ENCODE assay signal across 1 cellular context in the genomic region with DNA sequence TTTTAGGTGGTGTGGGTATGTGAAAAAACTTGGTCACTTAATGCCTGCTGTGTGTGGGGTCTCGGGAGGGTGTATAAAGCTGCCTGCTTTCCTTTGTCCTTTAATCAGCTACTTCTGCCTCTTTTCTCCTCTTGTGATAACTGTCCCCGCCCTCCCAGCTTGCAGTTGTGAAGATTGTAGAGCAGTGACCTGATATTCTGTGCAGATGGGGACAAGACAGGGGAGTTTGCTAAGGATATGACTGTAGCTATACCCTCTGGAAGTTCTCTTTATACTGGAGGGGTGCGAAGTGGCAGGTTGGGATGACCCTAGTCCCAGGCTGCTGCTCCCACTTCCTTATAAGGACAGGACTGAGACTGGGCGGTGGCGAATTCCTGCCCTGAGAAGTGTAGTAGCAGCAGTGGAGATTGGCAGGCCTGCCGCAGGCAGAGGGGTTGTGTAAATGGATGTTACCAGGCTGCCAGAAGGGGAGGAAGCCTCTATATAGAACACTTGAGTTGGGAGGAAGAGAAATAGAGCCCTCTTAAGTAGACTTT.
TF ChIP-seq lines count a peak whose summit lies in the region.

No MANE protein-coding gene starts in this region.

TF ChIP-seq in A549, 52 proteins besides CTCF, POLR2A, EP300 and RAD21:
- TF ChIP-seq, protein P1, sequence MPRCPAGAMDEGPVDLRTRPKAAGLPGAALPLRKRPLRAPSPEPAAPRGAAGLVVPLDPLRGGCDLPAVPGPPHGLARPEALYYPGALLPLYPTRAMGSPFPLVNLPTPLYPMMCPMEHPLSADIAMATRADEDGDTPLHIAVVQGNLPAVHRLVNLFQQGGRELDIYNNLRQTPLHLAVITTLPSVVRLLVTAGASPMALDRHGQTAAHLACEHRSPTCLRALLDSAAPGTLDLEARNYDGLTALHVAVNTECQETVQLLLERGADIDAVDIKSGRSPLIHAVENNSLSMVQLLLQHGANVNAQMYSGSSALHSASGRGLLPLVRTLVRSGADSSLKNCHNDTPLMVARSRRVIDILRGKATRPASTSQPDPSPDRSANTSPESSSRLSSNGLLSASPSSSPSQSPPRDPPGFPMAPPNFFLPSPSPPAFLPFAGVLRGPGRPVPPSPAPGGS (IDR thresholded peaks at IDR 0.05): peak; percentile 37; the same call in 1 of the 3 replicates
- TF ChIP-seq CBX2 (IDR thresholded peaks at IDR 0.05; ENCODE audit: borderline replicate concordance, low read depth): no peak
- peak; percentile 70; the same call in 1 of the 2 replicates for TF ChIP-seq HOXA7 (CRISPR knock-in tag; IDR thresholded peaks at IDR 0.05)
- TF ChIP-seq CEBPB (IDR thresholded peaks at IDR 0.05): no peak
- no peak for TF ChIP-seq FOXS1 (CRISPR knock-in tag; IDR thresholded peaks at IDR 0.05)
- no peak for TF ChIP-seq GATA3 (IDR thresholded peaks at IDR 0.05; ENCODE audit: borderline replicate concordance)
- no peak for TF ChIP-seq ESRRA (IDR thresholded peaks at IDR 0.05; ENCODE audit: borderline replicate concordance, low read length)
- TF ChIP-seq, protein P2, sequence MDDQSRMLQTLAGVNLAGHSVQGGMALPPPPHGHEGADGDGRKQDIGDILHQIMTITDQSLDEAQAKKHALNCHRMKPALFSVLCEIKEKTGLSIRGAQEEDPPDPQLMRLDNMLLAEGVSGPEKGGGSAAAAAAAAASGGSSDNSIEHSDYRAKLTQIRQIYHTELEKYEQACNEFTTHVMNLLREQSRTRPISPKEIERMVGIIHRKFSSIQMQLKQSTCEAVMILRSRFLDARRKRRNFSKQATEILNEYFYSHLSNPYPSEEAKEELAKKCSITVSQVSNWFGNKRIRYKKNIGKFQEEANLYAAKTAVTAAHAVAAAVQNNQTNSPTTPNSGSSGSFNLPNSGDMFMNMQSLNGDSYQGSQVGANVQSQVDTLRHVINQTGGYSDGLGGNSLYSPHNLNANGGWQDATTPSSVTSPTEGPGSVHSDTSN (IDR thresholded peaks at IDR 0.05): 0 out of 2 replicates have a peak, but pooled peaks have one; percentile 6
- TF ChIP-seq KDM5A (IDR thresholded peaks at IDR 0.05): no peak
